ENCODE assay signal across 1 cellular context in the genomic region with DNA sequence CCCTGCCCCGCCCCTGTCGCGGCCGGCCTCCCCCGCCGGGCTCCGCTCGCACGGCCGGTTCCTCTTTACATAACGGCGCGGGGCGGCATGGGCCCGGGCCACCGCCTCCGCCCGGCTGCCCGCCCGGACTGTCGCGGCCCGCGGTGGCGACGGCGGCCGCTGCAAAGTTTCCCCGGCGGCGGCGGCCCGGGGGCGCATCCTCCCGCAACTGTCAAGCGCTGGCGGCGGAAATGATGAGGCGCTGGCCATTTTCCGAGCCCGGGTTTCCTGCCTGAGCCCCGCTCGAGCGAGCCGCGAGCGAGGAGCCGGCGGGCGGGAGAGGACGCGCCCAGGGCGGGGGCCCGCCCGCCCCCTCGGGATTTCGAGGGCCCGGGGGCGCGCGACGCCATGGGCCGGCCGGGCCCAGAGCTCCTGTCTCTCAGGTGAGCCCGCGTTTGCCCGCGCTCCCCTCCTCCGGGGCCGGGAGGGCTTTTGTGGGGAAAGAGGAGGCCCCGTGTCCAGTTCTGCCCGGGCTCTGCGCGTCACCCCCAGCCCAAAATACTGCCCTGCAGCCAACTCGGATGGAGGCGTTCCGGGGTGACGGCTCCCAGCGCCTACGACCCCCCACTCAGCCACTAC.
TF ChIP-seq lines count a peak whose summit lies in the region.

A gene (plus strand): TSS at position 68 of the 618 bp plus-strand sequence. CDS start 12,223 bp downstream, outside the sequence.

TF ChIP-seq in Ishikawa, 13 proteins besides CTCF, POLR2A, EP300 and RAD21 (continued from another document):
- TF ChIP-seq, protein P1, sequence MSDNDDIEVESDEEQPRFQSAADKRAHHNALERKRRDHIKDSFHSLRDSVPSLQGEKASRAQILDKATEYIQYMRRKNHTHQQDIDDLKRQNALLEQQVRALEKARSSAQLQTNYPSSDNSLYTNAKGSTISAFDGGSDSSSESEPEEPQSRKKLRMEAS (IDR thresholded peaks at IDR 0.05) = no peak
- TF ChIP-seq TEAD4 (IDR thresholded peaks at IDR 0.05) (no peak), FOXM1 (IDR thresholded peaks at IDR 0.05; ENCODE audit: borderline replicate concordance, low read depth) (no peak), CREB1 (IDR thresholded peaks at IDR 0.05; ENCODE audit: low read depth) (no peak), TAF1 (IDR thresholded peaks at IDR 0.05; ENCODE audit: low read depth) (no peak; the same call in 1 of the 2 replicates)
- TF ChIP-seq, protein P2, sequence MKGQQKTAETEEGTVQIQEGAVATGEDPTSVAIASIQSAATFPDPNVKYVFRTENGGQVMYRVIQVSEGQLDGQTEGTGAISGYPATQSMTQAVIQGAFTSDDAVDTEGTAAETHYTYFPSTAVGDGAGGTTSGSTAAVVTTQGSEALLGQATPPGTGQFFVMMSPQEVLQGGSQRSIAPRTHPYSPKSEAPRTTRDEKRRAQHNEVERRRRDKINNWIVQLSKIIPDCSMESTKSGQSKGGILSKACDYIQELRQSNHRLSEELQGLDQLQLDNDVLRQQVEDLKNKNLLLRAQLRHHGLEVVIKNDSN (IDR thresholded peaks at IDR 0.05) = no peak
TF ChIP-seq in Ishikawa: peak in this region for 1.
